ENCODE assay signal across 25 cellular contexts in genomic region chr12:110090266-110091135, GRCh38.
"Had no signal": no experiment of that assay in that cellular context is flagged by ENCODE, and none has a peak within 500 bp of the region (broad histone marks: within the 10 kb centered on the region; RNA-seq: fewer than 3 reads in every experiment).

No MANE protein-coding gene starts in this region.

- H3K4me1 ChIP-seq: lower lobe of right lung, pancreas, right atrium auricular region, stomach, testis, thyroid gland, upper lobe of right lung had no signal

- H3K9me3 Mint-ChIP-seq: naive thymus-derived CD8-positive, alpha-beta T cell; nephron; stimulated activated naive B cell treated with anti-CD40 and anti-IgM and Interleukin-4, amounts not matched to agents 10 μg/mL and 1 μg/mL and 100 μg/mL, for 72 hours had no signal

- H3K27ac Mint-ChIP-seq: nephron; stimulated activated naive B cell treated with anti-CD40 and anti-IgM and Interleukin-4, amounts not matched to agents 10 μg/mL and 1 μg/mL and 100 μg/mL, for 72 hours had no signal

- DNase-seq: heart left ventricle; islet precursor cell; left ventricle myocardium superior; lower lobe of right lung; mammary epithelial cell; mesenchymal stem cell; naive thymus-derived CD8-positive, alpha-beta T cell; nucleus accumbens; pancreas; stimulated activated CD4-positive, alpha-beta T cell treated with anti-CD3 and anti-CD28 coated beads, Interleukin-12 subunit alpha, Interleukin-12 subunit beta, amount 100 ng/mL, for 4 hours; stimulated activated CD4-positive, alpha-beta T cell treated with anti-CD3 and anti-CD28 coated beads, Interleukin-15, amount 100 ng/mL, for 24 hours; stimulated activated CD4-positive, alpha-beta T cell treated with anti-CD3 and anti-CD28 coated beads, Interleukin-2, amount 100 ng/mL, for 24 hours; stimulated activated CD4-positive, alpha-beta T cell treated with anti-CD3 and anti-CD28 coated beads, Interleukin-4, amount 100 ng/mL, for 1 hour; stimulated activated naive B cell treated with anti-CD40 and anti-IgM and Interleukin-4, amounts not matched to agents 10 μg/mL and 1 μg/mL and 100 μg/mL, for 72 hours; stimulated activated naive CD8-positive, alpha-beta T cell treated with anti-CD3 and anti-CD28 coated beads, Interleukin-15, Interleukin-2, amounts not matched to agents 100 U/mL and 50 U/mL, for 24 hours; stomach; testis; thyroid gland; trophoblast cell; upper lobe of right lung had no signal

- H3K27ac ChIP-seq: lower lobe of right lung, pancreas, right atrium auricular region, stomach, testis, thyroid gland, upper lobe of right lung had no signal

- H3K36me3 Mint-ChIP-seq: naive thymus-derived CD8-positive, alpha-beta T cell; stimulated activated naive B cell treated with anti-CD40 and anti-IgM and Interleukin-4, amounts not matched to agents 10 μg/mL and 1 μg/mL and 100 μg/mL, for 72 hours had no signal

- H3K4me1 Mint-ChIP-seq: nephron had no signal

- H3K4me3 Mint-ChIP-seq: naive thymus-derived CD8-positive, alpha-beta T cell; nephron; neural crest cell; stimulated activated naive B cell treated with anti-CD40 and anti-IgM and Interleukin-4, amounts not matched to agents 10 μg/mL and 1 μg/mL and 100 μg/mL, for 72 hours had no signal

- H3K9me3 ChIP-seq: heart left ventricle, lower lobe of right lung, pancreas, right atrium auricular region, stomach, testis, thyroid gland, upper lobe of right lung had no signal

- H3K27me3 ChIP-seq: pancreas, right atrium auricular region, testis, thyroid gland, upper lobe of right lung had no signal

- H3K4me3 ChIP-seq: heart left ventricle, lower lobe of right lung, pancreas, right atrium auricular region, skin epidermis, stomach, testis, thyroid gland, upper lobe of right lung had no signal

- ATAC-seq: heart left ventricle; left ventricle myocardium superior; lower lobe of right lung; naive thymus-derived CD8-positive, alpha-beta T cell; pancreas; sciatic nerve; stimulated activated naive B cell treated with anti-CD40 and anti-IgM and Interleukin-4, amounts not matched to agents 10 μg/mL and 1 μg/mL and 100 μg/mL, for 72 hours; stimulated activated naive CD8-positive, alpha-beta T cell treated with anti-CD3 and anti-CD28 coated beads, Interleukin-15, Interleukin-2, amounts not matched to agents 100 U/mL and 50 U/mL, for 24 hours; upper lobe of right lung had no signal

- H3K36me3 ChIP-seq: heart left ventricle, lower lobe of right lung, pancreas, right atrium auricular region, stomach, thyroid gland, upper lobe of right lung had no signal
